ENCODE assay signal across 17 cellular contexts in the genomic region with DNA sequence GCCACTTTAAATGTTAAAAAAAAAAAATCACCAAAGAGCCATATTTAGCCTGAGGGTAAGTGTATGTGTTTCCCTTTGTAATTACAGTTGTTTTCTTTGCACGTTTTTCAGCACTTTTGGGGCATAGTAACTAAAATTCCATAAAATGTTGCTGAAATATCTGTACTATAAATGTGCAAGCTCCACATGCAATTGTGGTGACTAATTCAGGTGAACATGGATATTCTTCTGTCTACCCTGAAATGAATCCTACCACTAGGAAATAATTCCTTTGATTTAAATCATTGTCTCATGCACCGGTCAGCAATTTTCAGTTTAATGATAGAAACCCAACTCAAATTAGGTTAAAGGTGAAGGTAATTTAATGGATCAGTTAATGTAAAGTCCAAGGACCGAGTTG. TPM values are rescaled to one million over a fixed set of nuclear protein-coding genes. Genes with fewer than 3 reads are reported as not detected.
DNase-seq lines count a peak whose midpoint lies in the region; ATAC-seq, FAIRE-seq and TF ChIP-seq lines count a peak whose summit lies in the region.
"Had no signal": no experiment of that assay in that cellular context is flagged by ENCODE, and none has a peak within 500 bp of the region (broad histone marks: within the 10 kb centered on the region; RNA-seq: fewer than 3 reads in every experiment).

No MANE protein-coding gene starts in this region.

- no peak for TF ChIP-seq POLR2A in thyroid gland (IDR thresholded peaks at IDR 0.05)

- 30 to 58% (median 43%) methylated on average over 3 of the region's 3 CpGs for WGBS in small intestine, 3 donors
- WGBS in thyroid gland, 2 donors, result 82 to 84% methylated on average over 3 of the region's 3 CpGs

- H3K9me3 ChIP-seq in small intestine (ENCODE audit: control insufficient read depth, low read depth), result no peaks in the 10 kb centered on the region
- no peaks in the 10 kb centered on the region for H3K9me3 ChIP-seq in thyroid gland

- DNase-seq in Calu3, result no peak
- peak; percentile 9 for DNase-seq in RWPE1 (ENCODE audit: low spot score)
- DNase-seq in foreskin keratinocyte, result peak in 1 of 2 donors; percentile 60
- peak; percentile 75 for DNase-seq in small intestine
- no peak for DNase-seq in GM20000 (ENCODE audit: low spot score)
- no peak for DNase-seq in thyroid gland
- DNase-seq: CD8-positive, alpha-beta T cell; COR-L47; DND-41; GDM1; HCEC 1CT; HFFc6 had no signal

- H3K27ac Mint-ChIP-seq in Calu3 (ENCODE audit: unreplicated experiment), result peak overlapping the region; percentile 4
- H3K27ac Mint-ChIP-seq: CD14-positive monocyte; CD8-positive, alpha-beta T cell; HFFc6 had no signal

- POLR2A ChIA-PET in RWPE1 (lab: Yijun Ruan, JAX; ENCODE audit: low non-redundant PET), result no interaction called here

- peaks cover 8% of the 10 kb centered on the region for H3K4me1 ChIP-seq in foreskin keratinocyte
- no peaks in the 10 kb centered on the region for H3K4me1 ChIP-seq in small intestine (ENCODE audit: control insufficient read depth in 2 of 2, insufficient read depth in 1 of 2, low read depth in 1 of 2, low read length in 1 of 2)
- H3K4me1 ChIP-seq in thyroid gland, result no peaks in the 10 kb centered on the region

- H3K36me3 ChIP-seq in small intestine (ENCODE audit: control insufficient read depth in 2 of 2, insufficient read depth in 2 of 2, low read length in 2 of 2) (peaks cover 0 to 2% of the 10 kb centered on the region in 2 donors), thyroid gland (no peaks in the 10 kb centered on the region)

- intact Hi-C loops in Calu3 (cut with micrococcal nuclease; ENCODE audit: unreplicated experiment), result loop anchor here (5.0 kb wide), 1 partner anchor 44 kb away; no protein-coding TSS in a partner anchor
- intact Hi-C loops in thyroid gland (cut with DNase I), result no loop called here

- peak; percentile 54 for ATAC-seq in foreskin keratinocyte
- ATAC-seq in HG03159 (IDR thresholded peaks at IDR 0.05; ENCODE audit: unreplicated experiment), result no peak
- ATAC-seq: CD8-positive, alpha-beta T cell had no signal

- H3K27ac ChIP-seq in RWPE1 (no peak overlapping the region), foreskin keratinocyte (no peak overlapping the region), small intestine (ENCODE audit: low read depth in 1 of 2, low read length in 1 of 2) (peak overlapping the region; percentile 51 to 75), thyroid gland (no peak overlapping the region)
- H3K27ac ChIP-seq: HL-60 had no signal

- H3K27me3 Mint-ChIP-seq in Calu3 (ENCODE audit: unreplicated experiment), result no peaks in the 10 kb centered on the region

- H3K36me3 Mint-ChIP-seq in Calu3 (ENCODE audit: insufficient read depth, unreplicated experiment), result no peaks in the 10 kb centered on the region
- H3K36me3 Mint-ChIP-seq: CD14-positive monocyte had no signal

- FAIRE-seq in small intestine (lab: Jason Lieb, UNC), result no peak
- FAIRE-seq: A204.1, GM12892 had no signal

- H3K4me3 ChIP-seq in small intestine (ENCODE audit: low read depth in 1 of 2, low read length in 2 of 2), result no peak overlapping the region
- H3K4me3 ChIP-seq in thyroid gland (replicated peaks in 1 of 3), result no peak overlapping the region

- H3K4me1 Mint-ChIP-seq in Calu3 (ENCODE audit: low read depth, unreplicated experiment), result peaks cover 60% of the 10 kb centered on the region
- H3K4me1 Mint-ChIP-seq: CD14-positive monocyte had no signal

- TF ChIP-seq CTCF in Calu3 (IDR thresholded peaks at IDR 0.05; ENCODE audit: unreplicated experiment) (no peak), RWPE1 (conservative IDR thresholded peaks at IDR 0.05; ENCODE audit: low read depth) (no peak), foreskin keratinocyte (conservative IDR thresholded peaks at IDR 0.05) (no peak), GM20000 (IDR thresholded peaks at IDR 0.05; ENCODE audit: extremely low read depth, missing control alignments) (no peak), thyroid gland (IDR thresholded peaks at IDR 0.05) (no peak)

- H3K4me3 Mint-ChIP-seq in Calu3 (ENCODE audit: low read depth, unreplicated experiment), result no peak overlapping the region
- H3K4me3 Mint-ChIP-seq: CD14-positive monocyte; CD8-positive, alpha-beta T cell; HFFc6 had no signal

- no peaks in the 10 kb centered on the region for H3K27me3 ChIP-seq in foreskin keratinocyte
- no peaks in the 10 kb centered on the region for H3K27me3 ChIP-seq in small intestine (ENCODE audit: control insufficient read depth in 2 of 2, insufficient read depth in 2 of 2, low read length in 2 of 2)
- H3K27me3 ChIP-seq in thyroid gland, result no peaks in the 10 kb centered on the region

- no peaks in the 10 kb centered on the region for H3K9me3 Mint-ChIP-seq in Calu3 (ENCODE audit: low read depth, unreplicated experiment)
- H3K9me3 Mint-ChIP-seq: CD8-positive, alpha-beta T cell; HFFc6 had no signal

- BruUV-seq in Calu3 (replicated peaks; lab: Mats Ljungman, UMichigan), result no TSS peak

- CTCF ChIA-PET in Calu3 (lab: Charles Lee), result no interaction called here
- CTCF ChIA-PET in RWPE1 (lab: Yijun Ruan, JAX), result no interaction called here

RNA-seq across cellular contexts. Expression of a gene that starts 13.1 kb away (rescaled TPM):
- 139 and 143 TPM in 2 replicates for total RNA-seq in Calu3 (2022)
- total RNA-seq in foreskin keratinocyte, result 124 and 133 TPM in 2 replicates
- 151 and 155 TPM in 2 replicates for polyA plus RNA-seq in foreskin keratinocyte
- 100 to 1,000 TPM in 2 of 3 donors, 10 to 100 TPM in 1; 89.7 to 196 (median 125) TPM for polyA plus RNA-seq in small intestine
- total RNA-seq in thyroid gland, result 100 to 1,000 TPM; 118 to 147 (median 138) TPM

Comparison
In these comparisons a context has a peak if more than half of its experiments do, and no peak if none do; other contexts are left out.
1. DNase-seq: peak in RWPE1 (single experiment) and small intestine (single experiment); none in Calu3 (single experiment), GM20000 (single experiment) and thyroid gland (0 of 2).
2. H3K27ac ChIP-seq: peak in small intestine (2 of 2); none in RWPE1 (single experiment), foreskin keratinocyte (single experiment) and thyroid gland (0 of 3).